40 cellular contexts compared by ENCODE assay signal in the genomic region with DNA sequence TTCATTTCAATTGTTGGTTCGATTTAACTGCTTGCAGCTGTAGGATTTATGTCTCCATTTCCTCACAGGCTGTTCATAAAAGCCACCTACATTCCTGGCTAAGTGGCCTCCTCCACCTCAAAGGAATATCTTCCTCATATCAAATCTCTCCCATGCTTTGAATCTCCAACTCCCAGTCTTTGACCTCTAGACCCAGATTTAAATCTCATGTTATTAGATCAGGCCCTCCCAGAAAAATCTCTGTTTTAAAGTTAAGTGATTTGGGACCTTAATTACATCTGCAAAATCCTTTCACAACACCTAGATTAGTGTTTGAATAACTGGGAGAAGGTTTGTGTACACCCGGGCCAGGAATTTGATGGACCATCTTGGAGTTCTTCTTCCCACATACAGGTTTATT. TPM values are rescaled to one million over a fixed set of nuclear protein-coding genes. Genes with fewer than 3 reads are reported as not detected.
"Had no signal": no experiment of that assay in that cellular context is flagged by ENCODE, and none has a peak within 500 bp of the region (broad histone marks: within the 10 kb centered on the region; RNA-seq: fewer than 3 reads in every experiment).

No MANE protein-coding gene starts in this region.

- DNase-seq: activated B cell treated with CpG ODN at 0.5 μM for 24 hours; activated CD4-positive, alpha-beta memory T cell treated with anti-CD3 and anti-CD28 coated beads for 36 hours; activated CD4-positive, alpha-beta T cell treated with anti-CD3 and anti-CD28 coated beads for 4 hours; activated CD4-positive, alpha-beta T cell treated with anti-CD3 and anti-CD28 coated beads, Interleukin-2, amount 10 ng/mL, durations not matched to agents 24 days and 14 days; activated CD4-positive, alpha-beta T cell treated with anti-CD3 and anti-CD28 coated beads, Interleukin-2, amount 50 U/mL, for 1 hour; activated CD4-positive, alpha-beta T cell treated with anti-CD3 and anti-CD28 coated beads, Interleukin-2, amount 50 U/mL, for 4 hours; activated CD4-positive, CD25-positive, alpha-beta regulatory T cell treated with anti-CD3 and anti-CD28 coated beads, Interleukin-2, amount 50 U/mL, for 72 hours; activated CD8-positive, alpha-beta memory T cell treated with anti-CD3 and anti-CD28 coated beads, Interleukin-2, amount 50 U/mL, for 4 hours; activated CD8-positive, alpha-beta T cell treated with anti-CD3 and anti-CD28 coated beads for 36 hours; activated effector memory CD4-positive, alpha-beta T cell treated with anti-CD3 and anti-CD28 coated beads, Interleukin-2, amount 50 U/mL, for 16 hours; activated gamma-delta T cell treated with Interleukin-2 at 50 U/mL for 16 hours; activated naive CD4-positive, alpha-beta T cell; activated naive CD4-positive, alpha-beta T cell treated with anti-CD3 and anti-CD28 coated beads for 36 hours; activated naive CD4-positive, alpha-beta T cell treated with anti-CD3 and anti-CD28 coated beads, Interleukin-2, amount 50 U/mL, for 16 hours; activated naive CD8-positive, alpha-beta T cell treated with anti-CD3 and anti-CD28 coated beads for 36 hours; activated T-cell treated with anti-CD3 and anti-CD28 coated beads for 4 hours; activated T-cell treated with anti-CD3 and anti-CD28 coated beads, Interleukin-2, amount 50 U/mL, for 1 hour; activated T-cell treated with anti-CD3 and anti-CD28 coated beads, Interleukin-2, amount 50 U/mL, for 4 hours; activated T-cell treated with anti-CD3 and anti-CD28 coated beads, Interleukin-2, amount 50 U/mL, for 72 hours; adrenal gland; amniotic stem cell; aorta; body of pancreas; brain microvascular endothelial cell; central memory CD4-positive, alpha-beta T cell; T-helper 1 cell; T-helper 2 cell; T-helper 9 cell had no signal

- H3K27ac Mint-ChIP-seq: activated B cell treated with CpG ODN at 0.5 μM for 24 hours; activated CD4-positive, alpha-beta memory T cell treated with anti-CD3 and anti-CD28 coated beads for 36 hours; activated CD4-positive, alpha-beta T cell treated with anti-CD3 and anti-CD28 coated beads, Interleukin-2, amount 10 ng/mL, durations not matched to agents 24 days and 14 days; activated CD8-positive, alpha-beta T cell treated with anti-CD3 and anti-CD28 coated beads for 36 hours; activated naive CD4-positive, alpha-beta T cell treated with anti-CD3 and anti-CD28 coated beads for 36 hours; activated naive CD4-positive, alpha-beta T cell treated with anti-CD3 and anti-CD28 coated beads, Interleukin-2, amount 50 U/mL, for 72 hours; activated naive CD8-positive, alpha-beta T cell treated with anti-CD3 and anti-CD28 coated beads for 36 hours; activated T-cell treated with anti-CD3 and anti-CD28 coated beads, Interleukin-2, amount 50 U/mL, for 72 hours; activated T-helper 1 cell treated with anti-CD3 and anti-CD28 coated beads, Interleukin-12 subunit alpha, Interleukin-12 subunit beta, Interleukin-2, Interleukin-4 antibody, amounts not matched to agents 30 ng/mL and 10 ng/mL and 1 ng/mL, durations not matched to agents 14 hours and 24 hours and 36 hours; activated T-helper 17 cell treated with anti-CD3 and anti-CD28 coated beads, Interleukin-2, amount 50 U/mL, for 72 hours; T-helper 1 cell treated with Interleukin-12 subunit alpha and Interleukin-12 subunit beta and Interleukin-4 antibody, amounts not matched to agents 30 μg/mL and 1 μg/mL, for 36 hours; T-helper 2 cell treated with Interferon-gamma antibody and Interleukin-4, amounts not matched to agents 5 μg/mL and 100 μg/mL, for 36 hours had no signal

- H3K36me3 Mint-ChIP-seq: activated CD4-positive, alpha-beta memory T cell treated with anti-CD3 and anti-CD28 coated beads for 36 hours; activated naive CD4-positive, alpha-beta T cell treated with anti-CD3 and anti-CD28 coated beads, Interleukin-2, amount 50 U/mL, for 72 hours; activated naive CD8-positive, alpha-beta T cell treated with anti-CD3 and anti-CD28 coated beads for 36 hours had no signal

- H3K9me3 Mint-ChIP-seq: activated B cell treated with CpG ODN at 0.5 μM for 24 hours; activated CD4-positive, alpha-beta memory T cell treated with anti-CD3 and anti-CD28 coated beads for 36 hours; activated CD4-positive, alpha-beta T cell treated with anti-CD3 and anti-CD28 coated beads, Interleukin-2, amount 10 ng/mL, durations not matched to agents 24 days and 14 days; activated CD8-positive, alpha-beta T cell treated with anti-CD3 and anti-CD28 coated beads for 36 hours; activated naive CD4-positive, alpha-beta T cell treated with anti-CD3 and anti-CD28 coated beads, Interleukin-2, amount 50 U/mL, for 72 hours; activated naive CD8-positive, alpha-beta T cell treated with anti-CD3 and anti-CD28 coated beads for 36 hours; activated T-cell treated with anti-CD3 and anti-CD28 coated beads, Interleukin-2, amount 50 U/mL, for 4 hours; activated T-cell treated with anti-CD3 and anti-CD28 coated beads, Interleukin-2, amount 50 U/mL, for 72 hours; activated T-helper 1 cell treated with anti-CD3 and anti-CD28 coated beads, Interleukin-12 subunit alpha, Interleukin-12 subunit beta, Interleukin-2, Interleukin-4 antibody, amounts not matched to agents 30 ng/mL and 10 ng/mL and 1 ng/mL, durations not matched to agents 14 hours and 24 hours and 36 hours; activated T-helper 17 cell treated with anti-CD3 and anti-CD28 coated beads, Interleukin-2, amount 50 U/mL, for 72 hours; T-helper 1 cell treated with Interleukin-12 subunit alpha and Interleukin-12 subunit beta and Interleukin-4 antibody, amounts not matched to agents 30 μg/mL and 1 μg/mL, for 36 hours; T-helper 2 cell treated with Interferon-gamma antibody and Interleukin-4, amounts not matched to agents 5 μg/mL and 100 μg/mL, for 36 hours had no signal

- H3K9me3 ChIP-seq: adrenal gland, body of pancreas, breast epithelium had no signal

- ATAC-seq: activated CD8-positive, alpha-beta T cell treated with anti-CD3 and anti-CD28 coated beads for 36 hours; activated naive CD4-positive, alpha-beta T cell treated with anti-CD3 and anti-CD28 coated beads, Interleukin-2, amount 50 U/mL, for 72 hours; activated T-cell treated with anti-CD3 and anti-CD28 coated beads, Interleukin-2, amount 50 U/mL, for 4 hours; activated T-cell treated with anti-CD3 and anti-CD28 coated beads, Interleukin-2, amount 50 U/mL, for 72 hours; activated T-helper 17 cell treated with anti-CD3 and anti-CD28 coated beads, Interleukin-2, amount 50 U/mL, for 72 hours; body of pancreas had no signal

- FAIRE-seq: astrocyte, TTC549 had no signal

- H3K36me3 ChIP-seq: adrenal gland, brain microvascular endothelial cell, breast epithelium had no signal

- H3K4me3 Mint-ChIP-seq: activated B cell treated with CpG ODN at 0.5 μM for 24 hours; activated CD4-positive, alpha-beta memory T cell treated with anti-CD3 and anti-CD28 coated beads for 36 hours; activated CD4-positive, alpha-beta T cell treated with anti-CD3 and anti-CD28 coated beads, Interleukin-2, amount 10 ng/mL, durations not matched to agents 24 days and 14 days; activated CD8-positive, alpha-beta T cell treated with anti-CD3 and anti-CD28 coated beads for 36 hours; activated naive CD4-positive, alpha-beta T cell treated with anti-CD3 and anti-CD28 coated beads for 36 hours; activated naive CD8-positive, alpha-beta T cell treated with anti-CD3 and anti-CD28 coated beads for 36 hours; activated T-cell treated with anti-CD3 and anti-CD28 coated beads, Interleukin-2, amount 50 U/mL, for 4 hours; activated T-cell treated with anti-CD3 and anti-CD28 coated beads, Interleukin-2, amount 50 U/mL, for 72 hours; activated T-helper 1 cell treated with anti-CD3 and anti-CD28 coated beads, Interleukin-12 subunit alpha, Interleukin-12 subunit beta, Interleukin-2, Interleukin-4 antibody, amounts not matched to agents 30 ng/mL and 10 ng/mL and 1 ng/mL, durations not matched to agents 14 hours and 24 hours and 36 hours; activated T-helper 17 cell treated with anti-CD3 and anti-CD28 coated beads, Interleukin-2, amount 50 U/mL, for 72 hours; T-helper 1 cell treated with Interleukin-12 subunit alpha and Interleukin-12 subunit beta and Interleukin-4 antibody, amounts not matched to agents 30 μg/mL and 1 μg/mL, for 36 hours; T-helper 2 cell treated with Interferon-gamma antibody and Interleukin-4, amounts not matched to agents 5 μg/mL and 100 μg/mL, for 36 hours had no signal

- H3K27me3 ChIP-seq: adrenal gland, body of pancreas, brain microvascular endothelial cell, breast epithelium had no signal

- H3K4me1 Mint-ChIP-seq: activated T-helper 17 cell treated with anti-CD3 and anti-CD28 coated beads, Interleukin-2, amount 50 U/mL, for 72 hours had no signal

- H3K27me3 Mint-ChIP-seq: activated B cell treated with CpG ODN at 0.5 μM for 24 hours had no signal

- H3K27ac ChIP-seq: adrenal gland, body of pancreas, brain microvascular endothelial cell, breast epithelium, VCaP had no signal

- H3K4me3 ChIP-seq: adrenal gland, body of pancreas, breast epithelium had no signal

RNA-seq across cellular contexts. Expression of a gene that starts 57.8 kb away (rescaled TPM):
- total RNA-seq: activated B cell treated with CpG ODN at 0.5 μM for 24 hours; activated CD4-positive, alpha-beta memory T cell treated with anti-CD3 and anti-CD28 coated beads for 36 hours; activated CD4-positive, alpha-beta T cell treated with anti-CD3 and anti-CD28 coated beads, Interleukin-2, amount 10 ng/mL, durations not matched to agents 24 days and 14 days; activated CD8-positive, alpha-beta memory T cell treated with anti-CD3 and anti-CD28 coated beads for 36 hours; activated CD8-positive, alpha-beta T cell treated with anti-CD3 and anti-CD28 coated beads for 36 hours; activated naive CD4-positive, alpha-beta T cell treated with anti-CD3 and anti-CD28 coated beads for 36 hours; activated naive CD4-positive, alpha-beta T cell treated with anti-CD3 and anti-CD28 coated beads, Interleukin-2, amount 50 U/mL, for 72 hours; activated naive CD8-positive, alpha-beta T cell treated with anti-CD3 and anti-CD28 coated beads for 36 hours; activated T-cell treated with anti-CD3 and anti-CD28 coated beads, Interleukin-2, amount 50 U/mL, for 4 hours; activated T-cell treated with anti-CD3 and anti-CD28 coated beads, Interleukin-2, amount 50 U/mL, for 72 hours; activated T-helper 1 cell treated with anti-CD3 and anti-CD28 coated beads, Interleukin-12 subunit alpha, Interleukin-12 subunit beta, Interleukin-2, Interleukin-4 antibody, amounts not matched to agents 30 ng/mL and 10 ng/mL and 1 ng/mL, durations not matched to agents 14 hours and 24 hours and 36 hours; activated T-helper 17 cell treated with anti-CD3 and anti-CD28 coated beads, Interleukin-2, amount 50 U/mL, for 72 hours; adrenal gland; aorta; astrocyte; body of pancreas; breast epithelium; cardiac septum; cerebellum had no signal
- polyA plus RNA-seq: aorta had no signal
